10 cellular contexts compared by ENCODE assay signal in genomic region chr3:109081746-109082510, GRCh38. TPM values are rescaled to one million over a fixed set of nuclear protein-coding genes. Genes with fewer than 3 reads are reported as not detected.
DNase-seq lines count a peak whose midpoint lies in the region; ATAC-seq, FAIRE-seq and TF ChIP-seq lines count a peak whose summit lies in the region.
"Had no signal": no experiment of that assay in that cellular context is flagged by ENCODE, and none has a peak within 500 bp of the region (broad histone marks: within the 10 kb centered on the region; RNA-seq: fewer than 3 reads in every experiment).

No MANE protein-coding gene starts in this region.

- no peak overlapping the region for H3K27ac Mint-ChIP-seq in activated CD8-positive, alpha-beta memory T cell treated with anti-CD3 and anti-CD28 coated beads, Interleukin-2, amount 10 ng/mL, durations not matched to agents 7 days and 5 days
- H3K27ac Mint-ChIP-seq: IgD-negative memory B cell had no signal

- H2BK15ac ChIP-seq in H1 (ENCODE audit: low read length), result no peak overlapping the region

- H2BK20ac ChIP-seq in H1 (ENCODE audit: low read length), result peak overlapping the region; percentile 72; the same call in 1 of the 2 replicates

- TF ChIP-seq EP300 in H1 (IDR thresholded peaks at IDR 0.05; ENCODE audit: borderline replicate concordance in 1 of 2, low read depth in 2 of 2, low read length in 2 of 2) (no peak), neural cell (conservative IDR thresholded peaks at IDR 0.05; ENCODE audit: poor library complexity, severe bottlenecking) (no peak)

- H2BK12ac ChIP-seq in H1 (ENCODE audit: low read depth, low read length), result no peak overlapping the region

- no peak overlapping the region for H4K91ac ChIP-seq in H1 (replicated peaks; ENCODE audit: insufficient read length, low read length)

- peak overlapping the region; percentile 96 for H2AFZ ChIP-seq in H1 (ENCODE audit: low read length)
- no peak overlapping the region for H2AFZ ChIP-seq in neural cell (ENCODE audit: low read depth, low read length)

- H3K4me1 Mint-ChIP-seq in activated CD8-positive, alpha-beta memory T cell treated with anti-CD3 and anti-CD28 coated beads, Interleukin-2, amount 10 ng/mL, durations not matched to agents 7 days and 5 days, result no peaks in the 10 kb centered on the region

- no peaks in the 10 kb centered on the region for H3K23me2 ChIP-seq in H1 (ENCODE audit: low read depth, low read length)

- H3K79me2 ChIP-seq in H1 (ENCODE audit: control insufficient read depth in 1 of 2, insufficient read depth in 2 of 2, low read length in 2 of 2) (no peaks in the 10 kb centered on the region), neural cell (replicated peaks; ENCODE audit: insufficient read depth, low read length) (no peaks in the 10 kb centered on the region)

- no peak overlapping the region for H3K23ac ChIP-seq in H1 (ENCODE audit: insufficient read length)

- CTCF ChIA-PET in activated CD8-positive, alpha-beta memory T cell treated with anti-CD3 and anti-CD28 coated beads, Interleukin-2, amount 10 ng/mL, durations not matched to agents 7 days and 5 days (lab: Charles Lee), result interaction anchor here (0.7 to 3.7 kb wide), 9 partner anchors 10 to 63 kb away, joined by 3 to 55 read pairs (median 4); no protein-coding TSS in a partner anchor
- CTCF ChIA-PET in H1 (lab: Charles Lee; ENCODE audit: partially characterized antibody), result interaction anchor here (0.6 to 4.4 kb wide), 36 partner anchors 8 to 661 kb away, joined by 3 to 79 read pairs (median 4); no protein-coding TSS in a partner anchor

- H3K4me1 ChIP-seq in H1 (replicated peaks in 1 of 4; ENCODE audit: control insufficient read depth in 3 of 4, insufficient read depth in 4 of 4, low read length in 3 of 4), result peaks cover 0 to 3% (median 0%) of the 10 kb centered on the region in 4 experiments; a peak in 3 of 7 replicates

- peak overlapping the region; percentile 38; the same call in 1 of the 2 replicates for H3K18ac ChIP-seq in H1 (ENCODE audit: extremely low read depth, low read length)

- no peak overlapping the region for H2BK120ac ChIP-seq in H1 (replicated peaks; ENCODE audit: low read depth, low read length)

- H3K14ac ChIP-seq in H1 (ENCODE audit: insufficient read length), result no peak overlapping the region

- H3K4me2 ChIP-seq in H1 (ENCODE audit: insufficient read depth in 1 of 2, low read depth in 2 of 2, low read length in 2 of 2), result no peak overlapping the region
- H3K4me2 ChIP-seq in neural cell (ENCODE audit: low read length), result no peak overlapping the region

- no peak for TF ChIP-seq POLR2A in H1 (IDR thresholded peaks at IDR 0.05; ENCODE audit: control extremely low read depth in 1 of 2, low read depth in 2 of 2, low read length in 2 of 2)

- no peaks in the 10 kb centered on the region for H4K20me1 ChIP-seq in H1 (replicated peaks in 1 of 2; ENCODE audit: control insufficient read depth in 1 of 2, insufficient read depth in 2 of 2, low read length in 2 of 2)
- no peaks in the 10 kb centered on the region for H4K20me1 ChIP-seq in neural cell (ENCODE audit: insufficient read depth)

- H3K9ac ChIP-seq in H1 (replicated peaks in 1 of 4; ENCODE audit: extremely low read depth in 1 of 4, low read depth in 3 of 4, low read length in 3 of 4) (no peak overlapping the region), neural cell (ENCODE audit: low read length) (no peak overlapping the region)

- H3K27ac ChIP-seq in H1 (ENCODE audit: low read depth, low read length), result no peak overlapping the region
- no peak overlapping the region for H3K27ac ChIP-seq in neural cell (ENCODE audit: low read length)

- no peak overlapping the region for H3K4me3 ChIP-seq in H1 (ENCODE audit: extremely low read depth in 1 of 4, insufficient read depth in 2 of 4, low read depth in 3 of 4, low read length in 4 of 4)
- no peak overlapping the region for H3K4me3 ChIP-seq in neural cell (ENCODE audit: low read length)

- no peak overlapping the region for H2BK5ac ChIP-seq in H1 (ENCODE audit: low read depth, low read length)

- no peak overlapping the region for H2AK5ac ChIP-seq in H1 (ENCODE audit: low read depth, low read length)

- H3K9me2 ChIP-seq in neural cell (ENCODE audit: insufficient read depth, low read length), result no peaks in the 10 kb centered on the region

- no peaks in the 10 kb centered on the region for H3F3A ChIP-seq in neural cell (ENCODE audit: insufficient read depth, low read length, poor library complexity, severe bottlenecking)

- H3K4me3 Mint-ChIP-seq in activated CD8-positive, alpha-beta memory T cell treated with anti-CD3 and anti-CD28 coated beads, Interleukin-2, amount 10 ng/mL, durations not matched to agents 7 days and 5 days, result no peak overlapping the region

- POLR2A ChIA-PET in H1 (lab: Charles Lee; ENCODE audit: partially characterized antibody), result no interaction called here

- H3K9me3 ChIP-seq in H1 (ENCODE audit: insufficient read depth in 2 of 2, low read depth in 1 of 2, low read length in 1 of 2), result no peaks in the 10 kb centered on the region
- H3K9me3 ChIP-seq in neural cell (ENCODE audit: low read length), result no peaks in the 10 kb centered on the region

- H3K36me3 Mint-ChIP-seq in activated CD8-positive, alpha-beta memory T cell treated with anti-CD3 and anti-CD28 coated beads, Interleukin-2, amount 10 ng/mL, durations not matched to agents 7 days and 5 days, result no peaks in the 10 kb centered on the region
- H3K36me3 Mint-ChIP-seq: IgD-negative memory B cell had no signal

- FAIRE-seq in H1 (lab: Jason Lieb, UNC), result peak; percentile 84

- H3K9me3 Mint-ChIP-seq in activated CD8-positive, alpha-beta memory T cell treated with anti-CD3 and anti-CD28 coated beads, Interleukin-2, amount 10 ng/mL, durations not matched to agents 7 days and 5 days (ENCODE audit: low read depth), result no peaks in the 10 kb centered on the region

- TF ChIP-seq RAD21 in H1 (IDR thresholded peaks at IDR 0.05 in 1 of 2, conservative IDR thresholded peaks at IDR 0.05 in 1 of 2; ENCODE audit: low read depth in 2 of 2, low read length in 2 of 2), result peak; percentile 90 to 95
- TF ChIP-seq RAD21 in neural cell (conservative IDR thresholded peaks at IDR 0.05), result peak; percentile 46

- TF ChIP-seq CTCF in H1 (IDR thresholded peaks at IDR 0.05; ENCODE audit: control extremely low read depth in 1 of 3, insufficient read depth in 1 of 3, low read depth in 1 of 3, low read length in 3 of 3) (peak in 2 of 3 experiments; percentile 64 to 80; a peak in 3 of 4 replicates), neural cell (IDR thresholded peaks at IDR 0.05; ENCODE audit: poor library complexity, severe bottlenecking) (peak; percentile 49)

- H3K27me3 ChIP-seq in H1 (replicated peaks in 1 of 4; ENCODE audit: control insufficient read depth in 3 of 4, extremely low read depth in 1 of 4, insufficient read depth in 3 of 4, low read length in 3 of 4) (no peaks in the 10 kb centered on the region), neural cell (ENCODE audit: insufficient read depth, low read depth, low read length) (no peaks in the 10 kb centered on the region)

- DNase-seq in activated CD8-positive, alpha-beta memory T cell treated with anti-CD3 and anti-CD28 coated beads, Interleukin-2, amount 10 ng/mL, durations not matched to agents 7 days and 5 days, result peak; percentile 47
- no peak for DNase-seq in activated CD8-positive, alpha-beta memory T cell treated with anti-CD3 and anti-CD28 coated beads, Interleukin-2, amount 50 U/mL, for 4 hours
- peak; percentile 73 for DNase-seq in RPMI8226
- peak; percentile 31 to 62 for DNase-seq in H1 (ENCODE audit: low read depth in 1 of 2, low spot score in 2 of 2)
- DNase-seq in hypothalamus (lab: John Stamatoyannopoulos, UW), result no peak

- peaks cover 54% of the 10 kb centered on the region for H3K27me3 Mint-ChIP-seq in activated CD8-positive, alpha-beta memory T cell treated with anti-CD3 and anti-CD28 coated beads, Interleukin-2, amount 10 ng/mL, durations not matched to agents 7 days and 5 days

- no peaks in the 10 kb centered on the region for H3K36me3 ChIP-seq in H1 (ENCODE audit: control insufficient read depth in 2 of 4, insufficient read depth in 4 of 4, low read length in 3 of 4)
- no peaks in the 10 kb centered on the region for H3K36me3 ChIP-seq in neural cell (ENCODE audit: insufficient read depth, low read length)

- ATAC-seq in activated CD8-positive, alpha-beta memory T cell treated with anti-CD3 and anti-CD28 coated beads, Interleukin-2, amount 10 ng/mL, durations not matched to agents 7 days and 5 days, result peak; percentile 64
- ATAC-seq in GM19328 (IDR thresholded peaks at IDR 0.05; ENCODE audit: unreplicated experiment) (peak; percentile 95), HG03139 (IDR thresholded peaks at IDR 0.05; ENCODE audit: unreplicated experiment) (peak; percentile 96)

- no peaks in the 10 kb centered on the region for H3K79me1 ChIP-seq in H1 (ENCODE audit: low read depth, low read length)

- no peak overlapping the region for H4K5ac ChIP-seq in H1 (ENCODE audit: insufficient read length, low read depth, low read length)

- H4K8ac ChIP-seq in H1 (ENCODE audit: extremely low read depth, insufficient read depth, low read length), result no peak overlapping the region

- 56% methylated on average over 6 of the region's 6 CpGs; no CpG with 5 or more reads in 1 of the 2 experiments for WGBS in H1 (ENCODE audit: extremely low coverage in 1 of 2, insufficient coverage in 1 of 2, insufficient read length in 1 of 2, insufficient replicate concordance in 2 of 2, low coverage in 1 of 2, low lambda C conversion rate in 2 of 2, missing lambda C conversion rate in 1 of 2), 2 experiments

- H3K56ac ChIP-seq in H1 (replicated peaks; ENCODE audit: insufficient read length, low read depth, low read length), result no peak overlapping the region

- no peak overlapping the region for H3K4ac ChIP-seq in H1 (replicated peaks; ENCODE audit: insufficient read length, low read depth, low read length)

RNA-seq across cellular contexts. Expression of gene MORC1, which starts 36.0 kb away (rescaled TPM):
- total RNA-seq in activated CD8-positive, alpha-beta memory T cell treated with anti-CD3 and anti-CD28 coated beads, Interleukin-2, amount 10 ng/mL, durations not matched to agents 7 days and 5 days, result not detected
- not detected in 2 replicates for total RNA-seq in H1 (2021; fragmentation: NEBNext Ultra II Directional; extraction: Animal tissue kit (Norgen Biotek cat#: 25700))
- not detected in 2 replicates for polyA plus RNA-seq in H1 (2011; rRNA removed)
- polyA plus RNA-seq in H1 (2011; cell fraction: cytosol; rRNA removed), result not detected
- not detected for polyA plus RNA-seq in H1 (2011; cell fraction: nucleus; rRNA removed)
- not detected in 4 replicates for polyA plus RNA-seq in H1 (2012, experiment 1 of 2)
- not detected for polyA plus RNA-seq in H1 (2012, experiment 2 of 2)
- polyA plus RNA-seq in H1 (2013, experiment 1 of 2), result not detected
- not detected for polyA plus RNA-seq in H1 (2013, experiment 2 of 2)
- polyA minus RNA-seq in H1 (2011; rRNA and poly(A)+ RNA removed), result not detected in 2 replicates
- not detected for polyA minus RNA-seq in H1 (2011; cell fraction: cytosol; rRNA and poly(A)+ RNA removed)
- not detected for polyA minus RNA-seq in H1 (2011; cell fraction: nucleus; rRNA and poly(A)+ RNA removed)
- not detected in 2 replicates for polyA plus RNA-seq in neural cell
- polyA minus RNA-seq in neural cell, result not detected in 2 replicates
- total RNA-seq: skeletal muscle tissue had no signal
- polyA plus RNA-seq: IgD-negative memory B cell had no signal

RNA-seq across cellular contexts. Expression of gene C3orf85, which starts 54.6 kb away (rescaled TPM):
- not detected for total RNA-seq in activated CD8-positive, alpha-beta memory T cell treated with anti-CD3 and anti-CD28 coated beads, Interleukin-2, amount 10 ng/mL, durations not matched to agents 7 days and 5 days
- total RNA-seq in H1 (2021; fragmentation: NEBNext Ultra II Directional; extraction: Animal tissue kit (Norgen Biotek cat#: 25700)), result not detected in 2 replicates
- not detected in 2 replicates for polyA plus RNA-seq in H1 (2011; rRNA removed)
- polyA plus RNA-seq in H1 (2011; cell fraction: cytosol; rRNA removed), result not detected
- not detected for polyA plus RNA-seq in H1 (2011; cell fraction: nucleus; rRNA removed)
- not detected in 4 replicates for polyA plus RNA-seq in H1 (2012, experiment 1 of 2)
- polyA plus RNA-seq in H1 (2012, experiment 2 of 2), result not detected
- not detected for polyA plus RNA-seq in H1 (2013, experiment 1 of 2)
- polyA plus RNA-seq in H1 (2013, experiment 2 of 2), result not detected
- not detected in 2 replicates for polyA minus RNA-seq in H1 (2011; rRNA and poly(A)+ RNA removed)
- not detected for polyA minus RNA-seq in H1 (2011; cell fraction: cytosol; rRNA and poly(A)+ RNA removed)
- polyA minus RNA-seq in H1 (2011; cell fraction: nucleus; rRNA and poly(A)+ RNA removed), result not detected
- polyA plus RNA-seq in neural cell, result not detected in 2 replicates
- polyA minus RNA-seq in neural cell, result not detected in 2 replicates
- total RNA-seq: skeletal muscle tissue had no signal
- polyA plus RNA-seq: IgD-negative memory B cell had no signal

Comparison
In these comparisons a context has a peak if more than half of its experiments do, and no peak if none do; other contexts are left out.
1. DNase-seq: peak in activated CD8-positive, alpha-beta memory T cell treated with anti-CD3 and anti-CD28 coated beads, Interleukin-2, amount 10 ng/mL, durations not matched to agents 7 days and 5 days (single experiment), RPMI8226 (single experiment) and H1 (2 of 2); none in activated CD8-positive, alpha-beta memory T cell treated with anti-CD3 and anti-CD28 coated beads, Interleukin-2, amount 50 U/mL, for 4 hours (single experiment) and hypothalamus (0 of 51).
2. Peak in every context shown above with its lines, with median percentiles within 50 percentile points of each other: ATAC-seq.